ENCODE assay signal across 2 cellular contexts in genomic region chr6:79230149-79230548, GRCh38.
TF ChIP-seq lines count a peak whose summit lies in the region.

No MANE protein-coding gene starts in this region.

TF ChIP-seq in IMR-90, 13 proteins besides CTCF, POLR2A, EP300 and RAD21:
- no peak for TF ChIP-seq CHD1 (IDR thresholded peaks at IDR 0.05; ENCODE audit: low read depth, low read length)
- TF ChIP-seq CEBPB (IDR thresholded peaks at IDR 0.05; ENCODE audit: low read depth, low read length): peak; percentile 96

TF ChIP-seq in K562, 482 proteins besides CTCF, POLR2A, EP300 and RAD21:
- no peak for TF ChIP-seq XRCC3 (IDR thresholded peaks at IDR 0.05)
- no peak for TF ChIP-seq CBFA2T2 (conservative IDR thresholded peaks at IDR 0.05)
- TF ChIP-seq CEBPB (tag; IDR thresholded peaks at IDR 0.05): peak; percentile 97
- TF ChIP-seq CEBPG (CRISPR knock-in tag; IDR thresholded peaks at IDR 0.05): no peak
- TF ChIP-seq CEBPG (tag; conservative IDR thresholded peaks at IDR 0.05 in 1 of 2, IDR thresholded peaks at IDR 0.05 in 1 of 2): peak; percentile 51 to 98; a peak in 3 of 4 replicates
TF ChIP-seq in K562: peak in this region for 2.
